Comparison of ENCODE assay signal across 8 cellular contexts in the genomic region with DNA sequence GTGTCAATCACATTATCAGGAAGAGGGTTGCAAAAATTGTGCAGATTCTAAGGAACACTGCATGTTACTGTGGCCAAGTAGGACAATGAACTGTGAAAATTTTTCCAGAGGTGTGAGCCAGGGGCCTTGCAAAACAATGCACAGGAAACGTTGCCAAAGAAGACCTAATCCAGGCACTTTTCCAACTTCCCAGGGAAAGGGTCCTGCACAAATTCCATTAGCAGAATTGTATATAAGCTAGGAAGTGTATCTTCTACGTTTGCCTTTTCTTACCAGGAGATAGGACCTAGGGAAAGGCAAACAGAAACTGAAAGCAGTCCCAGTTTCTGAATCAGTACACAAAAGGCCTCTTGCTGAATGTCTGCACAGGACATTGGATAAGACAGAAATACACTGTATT.
DNase-seq lines count a peak whose midpoint lies in the region; ATAC-seq and TF ChIP-seq lines count a peak whose summit lies in the region.

No MANE protein-coding gene starts in this region.

- TF ChIP-seq CTCF in RWPE2 (IDR thresholded peaks at IDR 0.05; ENCODE audit: poor library complexity, severe bottlenecking) = no peak

- H3K27ac ChIP-seq in RWPE2 (ENCODE audit: poor library complexity, severe bottlenecking) = peak overlapping the region; percentile 18

- H3K4me1 ChIP-seq in RWPE2 (ENCODE audit: insufficient read depth, poor library complexity, severe bottlenecking) = peaks cover 15% of the 10 kb centered on the region

- H3K27me3 ChIP-seq in RWPE2 (ENCODE audit: insufficient read depth, poor library complexity, severe bottlenecking) = no peaks in the 10 kb centered on the region

- no peaks in the 10 kb centered on the region for H3K9me3 ChIP-seq in RWPE2 (ENCODE audit: severe bottlenecking)

- DNase-seq in GDM1 (lab: John Stamatoyannopoulos, UW) (peak; percentile 9), RWPE2 (ENCODE audit: low spot score) (no peak), glomerular visceral epithelial cell (ENCODE audit: extremely low spot score) (peak; percentile 39), pulmonary artery endothelial cell (ENCODE audit: low read depth, low spot score) (peak; percentile 91)

- ATAC-seq in RWPE2 (ENCODE audit: low read depth) = peak; percentile 74
- no peak for ATAC-seq in HG02623 (IDR thresholded peaks at IDR 0.05; ENCODE audit: unreplicated experiment)
- ATAC-seq in GM18873 (IDR thresholded peaks at IDR 0.05; ENCODE audit: low FRiP score, unreplicated experiment) = no peak
- ATAC-seq in HG02938 (IDR thresholded peaks at IDR 0.05; ENCODE audit: unreplicated experiment) = no peak
- no peak for ATAC-seq in GM18517 (IDR thresholded peaks at IDR 0.05; ENCODE audit: unreplicated experiment)

- H3K4me3 ChIP-seq in RWPE2 (ENCODE audit: severe bottlenecking) = no peak overlapping the region

- no peaks in the 10 kb centered on the region for H3K36me3 ChIP-seq in RWPE2 (ENCODE audit: low read depth)
